6 cellular contexts compared by ENCODE assay signal in genomic region chr6:149751920-149752319, GRCh38. TPM values are rescaled to one million over a fixed set of nuclear protein-coding genes. Genes with fewer than 3 reads are reported as not detected.
DNase-seq lines count a peak whose midpoint lies in the region; ATAC-seq, FAIRE-seq and TF ChIP-seq lines count a peak whose summit lies in the region.
"Not testable (repeated sequence)": the region's sequence is repeated elsewhere in the genome, so short reads cannot be mapped to it uniquely, and the experiment has no call there.

No MANE protein-coding gene starts in this region.

- not testable (repeated sequence) for TF ChIP-seq CTCF in Loucy (conservative IDR thresholded peaks at IDR 0.05; ENCODE audit: low read length); HepG2 (CRISPR knock-in tag; IDR thresholded peaks at IDR 0.05)

- TF ChIP-seq RAD21 in HepG2 (CRISPR knock-in tag; IDR thresholded peaks at IDR 0.05) = not testable (repeated sequence)

- peaks cover 69% of the 10 kb centered on the region for H4K20me1 ChIP-seq in Loucy (ENCODE audit: insufficient read depth, low read length, poor library complexity, severe bottlenecking)
- H4K20me1 ChIP-seq in HepG2 (ENCODE audit: insufficient read depth, low read length) = peaks cover 33% of the 10 kb centered on the region

- not testable (repeated sequence) for BruUV-seq in HepG2 (replicated peaks; lab: Mats Ljungman, UMichigan)

- not testable (repeated sequence) for TF ChIP-seq POLR2A in HepG2 (IDR thresholded peaks at IDR 0.05; ENCODE audit: insufficient read depth in 1 of 2, low read depth in 2 of 2, low read length in 2 of 2)

- H3K9me3 ChIP-seq in CD8-positive, alpha-beta memory T cell (ENCODE audit: low read length); Loucy (ENCODE audit: insufficient read depth, low read depth, low read length); adipocyte (ENCODE audit: control insufficient read depth, low read length); HepG2 (ENCODE audit: low read length): not testable (repeated sequence)

- H3K27ac Mint-ChIP-seq in CD8-positive, alpha-beta memory T cell = peak overlapping the region in 3 of 8 donors; percentile 7 to 86 (median 57)
- H3K27ac Mint-ChIP-seq in activated CD4-positive, alpha-beta T cell treated with anti-CD3 and anti-CD28 coated beads, Interleukin-2, amount 10 ng/mL, durations not matched to agents 24 days and 14 days; stimulated activated naive CD8-positive, alpha-beta T cell treated with anti-CD3 and anti-CD28 coated beads, Interleukin-15, Interleukin-2, amounts not matched to agents 100 ng/mL and 50 ng/mL, for 24 hours: not testable (repeated sequence)

- H3K9me3 Mint-ChIP-seq in CD8-positive, alpha-beta memory T cell; activated CD4-positive, alpha-beta T cell treated with anti-CD3 and anti-CD28 coated beads, Interleukin-2, amount 10 ng/mL, durations not matched to agents 24 days and 14 days; stimulated activated naive CD8-positive, alpha-beta T cell treated with anti-CD3 and anti-CD28 coated beads, Interleukin-15, Interleukin-2, amounts not matched to agents 100 ng/mL and 50 ng/mL, for 24 hours: not testable (repeated sequence)

- H3K27ac ChIP-seq in CD8-positive, alpha-beta memory T cell (ENCODE audit: low read depth, low read length); HepG2 (ENCODE audit: extremely low read length, insufficient read depth, low read length): not testable (repeated sequence)

- ATAC-seq in HepG2 = not testable (repeated sequence)

- not testable (repeated sequence) for H3K36me3 ChIP-seq in CD8-positive, alpha-beta memory T cell (ENCODE audit: insufficient read depth, low read length); Loucy (ENCODE audit: insufficient read depth, low read length); adipocyte (ENCODE audit: control insufficient read depth, insufficient read depth, low read length, severe bottlenecking); HepG2 (replicated peaks in 1 of 2; ENCODE audit: control insufficient read depth in 1 of 2, insufficient read depth in 2 of 2, low read length in 2 of 2)

- FAIRE-seq in HepG2 (lab: Jason Lieb, UNC) = not testable (repeated sequence)

- peaks cover 20% of the 10 kb centered on the region for H3K4me1 ChIP-seq in CD8-positive, alpha-beta memory T cell (ENCODE audit: insufficient read depth, low read length)
- H3K4me1 ChIP-seq in Loucy (ENCODE audit: insufficient read depth, low read length, poor library complexity, severe bottlenecking) = peaks cover 28% of the 10 kb centered on the region
- H3K4me1 ChIP-seq in adipocyte (ENCODE audit: control insufficient read depth, insufficient read depth, low read length) = peaks cover 30% of the 10 kb centered on the region
- H3K4me1 ChIP-seq in HepG2 (ENCODE audit: insufficient read depth, low read length) = peaks cover 64% of the 10 kb centered on the region

- H3K36me3 Mint-ChIP-seq in CD8-positive, alpha-beta memory T cell = peaks cover 0 to 11% (median 4%) of the 10 kb centered on the region in 3 donors
- H3K36me3 Mint-ChIP-seq in activated CD4-positive, alpha-beta T cell treated with anti-CD3 and anti-CD28 coated beads, Interleukin-2, amount 10 ng/mL, durations not matched to agents 24 days and 14 days (ENCODE audit: low read depth) = peaks cover 12% of the 10 kb centered on the region
- not testable (repeated sequence) for H3K36me3 Mint-ChIP-seq in stimulated activated naive CD8-positive, alpha-beta T cell treated with anti-CD3 and anti-CD28 coated beads, Interleukin-15, Interleukin-2, amounts not matched to agents 100 ng/mL and 50 ng/mL, for 24 hours (ENCODE audit: low read depth)

- intact Hi-C loops in activated CD4-positive, alpha-beta T cell treated with anti-CD3 and anti-CD28 coated beads, Interleukin-2, amount 10 ng/mL, durations not matched to agents 24 days and 14 days (cut with micrococcal nuclease); HepG2 (cut with micrococcal nuclease; ENCODE audit: unreplicated experiment): not testable (repeated sequence)

- peak overlapping the region in 5 of 7 donors; percentile 15 to 70 (median 31) for H3K4me3 Mint-ChIP-seq in CD8-positive, alpha-beta memory T cell
- peak overlapping the region; percentile 35 for H3K4me3 Mint-ChIP-seq in activated CD4-positive, alpha-beta T cell treated with anti-CD3 and anti-CD28 coated beads, Interleukin-2, amount 10 ng/mL, durations not matched to agents 24 days and 14 days
- peak overlapping the region; percentile 48 for H3K4me3 Mint-ChIP-seq in stimulated activated naive CD8-positive, alpha-beta T cell treated with anti-CD3 and anti-CD28 coated beads, Interleukin-15, Interleukin-2, amounts not matched to agents 100 ng/mL and 50 ng/mL, for 24 hours

- H3K4me1 Mint-ChIP-seq in CD8-positive, alpha-beta memory T cell = peaks cover 34 to 60% (median 53%) of the 10 kb centered on the region in 3 donors
- H3K4me1 Mint-ChIP-seq in activated CD4-positive, alpha-beta T cell treated with anti-CD3 and anti-CD28 coated beads, Interleukin-2, amount 10 ng/mL, durations not matched to agents 24 days and 14 days = peaks cover 24% of the 10 kb centered on the region
- peaks cover 46% of the 10 kb centered on the region for H3K4me1 Mint-ChIP-seq in stimulated activated naive CD8-positive, alpha-beta T cell treated with anti-CD3 and anti-CD28 coated beads, Interleukin-15, Interleukin-2, amounts not matched to agents 100 ng/mL and 50 ng/mL, for 24 hours (ENCODE audit: low read depth)

- H3K27me3 Mint-ChIP-seq in CD8-positive, alpha-beta memory T cell; activated CD4-positive, alpha-beta T cell treated with anti-CD3 and anti-CD28 coated beads, Interleukin-2, amount 10 ng/mL, durations not matched to agents 24 days and 14 days; stimulated activated naive CD8-positive, alpha-beta T cell treated with anti-CD3 and anti-CD28 coated beads, Interleukin-15, Interleukin-2, amounts not matched to agents 100 ng/mL and 50 ng/mL, for 24 hours: not testable (repeated sequence)

- H3K9ac ChIP-seq in Loucy (ENCODE audit: low read depth, low read length, poor library complexity, severe bottlenecking) = peak overlapping the region; percentile 96
- H3K9ac ChIP-seq in adipocyte (ENCODE audit: low read length); HepG2 (ENCODE audit: insufficient read depth, low read depth, low read length): not testable (repeated sequence)

- not testable (repeated sequence) for H2AFZ ChIP-seq in Loucy (ENCODE audit: low read length); HepG2 (ENCODE audit: low read length)

- H3K79me2 ChIP-seq in Loucy (ENCODE audit: insufficient read depth, low read length) = peaks cover 72% of the 10 kb centered on the region
- peaks cover 73% of the 10 kb centered on the region for H3K79me2 ChIP-seq in HepG2 (ENCODE audit: insufficient read depth, low read length)

- POLR2A ChIA-PET in CD8-positive, alpha-beta memory T cell (lab: Charles Lee) = interaction anchor here (0.6 kb wide), 1 partner anchor 244 kb away, joined by 3 read pairs; no protein-coding TSS in a partner anchor
- POLR2A ChIA-PET in HepG2 (lab: Yijun Ruan, JAX) = interaction anchor here (1.9 to 7.6 kb wide), 2 partner anchors 34 to 35 kb away, joined by 8 to 77 read pairs; partner anchors contain the start of gene LATS1

- not testable (repeated sequence) for H3K9me2 ChIP-seq in Loucy (replicated peaks; ENCODE audit: low read depth, low read length)

- WGBS in HepG2 (ENCODE audit: low lambda C conversion rate) = 95% methylated on average over 5 of the region's 5 CpGs

- in situ Hi-C loops in HepG2 (cut with HindIII; ENCODE audit: extremely low pct_ligation_motif_present, low pct_unique_long_range_greater_than_20kb) = not testable (repeated sequence)

- H3K4me2 ChIP-seq in Loucy (ENCODE audit: low read depth, low read length, poor library complexity, severe bottlenecking) (peak overlapping the region; percentile 95), HepG2 (ENCODE audit: low read depth, low read length) (peak overlapping the region; percentile 96; the same call in 1 of the 2 replicates)

- not testable (repeated sequence) for H3K27me3 ChIP-seq in CD8-positive, alpha-beta memory T cell (ENCODE audit: insufficient read depth, low read length, poor library complexity, severe bottlenecking); Loucy (ENCODE audit: insufficient read depth, low read length, poor library complexity, severe bottlenecking); adipocyte (replicated peaks; ENCODE audit: control insufficient read depth, insufficient read depth, low read length); HepG2 (ENCODE audit: control insufficient read depth in 1 of 2, insufficient read depth in 2 of 2, low read length in 2 of 2)

- not testable (repeated sequence) for H3F3A ChIP-seq in Loucy (ENCODE audit: low read depth)

- not testable (repeated sequence) for TF ChIP-seq EP300 in HepG2 (IDR thresholded peaks at IDR 0.05; ENCODE audit: low read depth in 2 of 2, low read length in 2 of 2); HepG2 (CRISPR knock-in tag; IDR thresholded peaks at IDR 0.05; ENCODE audit: borderline replicate concordance)

- not testable (repeated sequence) for DNase-seq in CD8-positive, alpha-beta memory T cell; activated CD4-positive, alpha-beta T cell treated with anti-CD3 and anti-CD28 coated beads, Interleukin-2, amount 10 ng/mL, durations not matched to agents 24 days and 14 days; adipocyte (ENCODE audit: low read depth); HepG2 (ENCODE audit: low spot score)

- CTCF ChIA-PET in CD8-positive, alpha-beta memory T cell (lab: Charles Lee); HepG2 (lab: Yijun Ruan, JAX; ENCODE audit: low intra/inter-chr PET ratio, low total read pairs): not testable (repeated sequence)

- H3K4me3 ChIP-seq in CD8-positive, alpha-beta memory T cell (ENCODE audit: low read length) = not testable (repeated sequence)
- H3K4me3 ChIP-seq in Loucy (ENCODE audit: low read length, poor library complexity, severe bottlenecking) = peak overlapping the region; percentile 99
- peak overlapping the region; percentile 56 for H3K4me3 ChIP-seq in adipocyte (ENCODE audit: low read length)
- peak overlapping the region in 1 of 3 experiments; percentile 96; a peak in 2 of 6 replicates for H3K4me3 ChIP-seq in HepG2 (replicated peaks in 1 of 3; ENCODE audit: insufficient read depth in 1 of 3, low read depth in 2 of 3, low read length in 3 of 3)

RNA-seq across cellular contexts. Expression of gene PCMT1, which starts 2.4 kb away (rescaled TPM):
- 100 to 1,000 TPM; 107 to 108 TPM for total RNA-seq in CD8-positive, alpha-beta memory T cell
- 148 TPM for polyA plus RNA-seq in CD8-positive, alpha-beta memory T cell
- 98.0 and 101 TPM in 2 replicates for total RNA-seq in activated CD4-positive, alpha-beta T cell treated with anti-CD3 and anti-CD28 coated beads, Interleukin-2, amount 10 ng/mL, durations not matched to agents 24 days and 14 days
- 134 and 169 TPM in 2 replicates for total RNA-seq in HepG2 (2016; rRNA removed; fragmentation: Illumina TruSeq; extraction: Trizol)
- total RNA-seq in HepG2 (2016; cell fraction: cytosol; rRNA removed; fragmentation: Illumina TruSeq; extraction: Trizol; ENCODE audit: low read depth) = 60.5 and 63.6 TPM in 2 replicates
- 127 and 165 TPM in 2 replicates for total RNA-seq in HepG2 (2016; cell fraction: insoluble cytoplasmic fraction; rRNA removed; fragmentation: Illumina TruSeq; extraction: Trizol)
- total RNA-seq in HepG2 (2016; cell fraction: membrane; rRNA removed; fragmentation: Illumina TruSeq; extraction: Trizol) = 55.2 and 56.6 TPM in 2 replicates
- total RNA-seq in HepG2 (2016; cell fraction: nucleus; rRNA removed; fragmentation: Illumina TruSeq; extraction: Trizol) = 108 and 132 TPM in 2 replicates
- 95.6 and 112 TPM in 2 replicates for polyA plus RNA-seq in HepG2 (2011; rRNA removed)
- 126 and 132 TPM in 2 replicates for polyA plus RNA-seq in HepG2 (2011; cell fraction: cytosol; rRNA removed)
- 35.3 and 41.3 TPM in 2 replicates for polyA plus RNA-seq in HepG2 (2011; cell fraction: nucleus; rRNA removed)
- 79.1 and 111 TPM in 2 replicates for polyA plus RNA-seq in HepG2 (2012)
- 32.9 and 34.1 TPM in 2 replicates for polyA plus RNA-seq in HepG2 (2016; cell fraction: cytosol; fragmentation: Illumina TruSeq; extraction: Trizol; ENCODE audit: low read depth)
- polyA plus RNA-seq in HepG2 (2016; cell fraction: insoluble cytoplasmic fraction; fragmentation: Illumina TruSeq; extraction: Trizol; ENCODE audit: low read depth) = 127 and 131 TPM in 2 replicates
- 34.7 and 37.2 TPM in 2 replicates for polyA plus RNA-seq in HepG2 (2016; cell fraction: membrane; fragmentation: Illumina TruSeq; extraction: Trizol; ENCODE audit: low read depth)
- polyA plus RNA-seq in HepG2 (2016; cell fraction: nucleus; fragmentation: Illumina TruSeq; extraction: Trizol; ENCODE audit: insufficient read depth, low read depth) = 205 and 218 TPM in 2 replicates
- polyA minus RNA-seq in HepG2 (2011; rRNA and poly(A)+ RNA removed; ENCODE audit: low replicate concordance) = 35.2 and 45.1 TPM in 2 replicates
- 59.3 and 61.4 TPM in 2 replicates for polyA minus RNA-seq in HepG2 (2011; cell fraction: cytosol; rRNA and poly(A)+ RNA removed)
- polyA minus RNA-seq in HepG2 (2011; cell fraction: nucleus; rRNA and poly(A)+ RNA removed) = 36.8 and 40.4 TPM in 2 replicates

RNA-seq across cellular contexts. Expression of gene NUP43, which starts 5.6 kb away (rescaled TPM):
- total RNA-seq in CD8-positive, alpha-beta memory T cell = 10 to 100 TPM; 82.3 to 86.2 TPM
- polyA plus RNA-seq in CD8-positive, alpha-beta memory T cell = 6.2 TPM
- total RNA-seq in activated CD4-positive, alpha-beta T cell treated with anti-CD3 and anti-CD28 coated beads, Interleukin-2, amount 10 ng/mL, durations not matched to agents 24 days and 14 days = 78.9 and 93.7 TPM in 2 replicates
- total RNA-seq in HepG2 (2016; rRNA removed; fragmentation: Illumina TruSeq; extraction: Trizol) = 85.1 and 148 TPM in 2 replicates
- 12.9 and 14.6 TPM in 2 replicates for total RNA-seq in HepG2 (2016; cell fraction: cytosol; rRNA removed; fragmentation: Illumina TruSeq; extraction: Trizol; ENCODE audit: low read depth)
- 88.2 and 150 TPM in 2 replicates for total RNA-seq in HepG2 (2016; cell fraction: insoluble cytoplasmic fraction; rRNA removed; fragmentation: Illumina TruSeq; extraction: Trizol)
- 37.4 and 44.8 TPM in 2 replicates for total RNA-seq in HepG2 (2016; cell fraction: membrane; rRNA removed; fragmentation: Illumina TruSeq; extraction: Trizol)
- total RNA-seq in HepG2 (2016; cell fraction: nucleus; rRNA removed; fragmentation: Illumina TruSeq; extraction: Trizol) = 50.3 and 56.3 TPM in 2 replicates
- 33.0 and 38.9 TPM in 2 replicates for polyA plus RNA-seq in HepG2 (2011; rRNA removed)
- 16.9 and 17.1 TPM in 2 replicates for polyA plus RNA-seq in HepG2 (2011; cell fraction: cytosol; rRNA removed)
- 20.9 and 25.1 TPM in 2 replicates for polyA plus RNA-seq in HepG2 (2011; cell fraction: nucleus; rRNA removed)
- 20.9 and 26.3 TPM in 2 replicates for polyA plus RNA-seq in HepG2 (2012)
- polyA plus RNA-seq in HepG2 (2016; cell fraction: cytosol; fragmentation: Illumina TruSeq; extraction: Trizol; ENCODE audit: low read depth) = 4.1 and 4.3 TPM in 2 replicates
- 65.8 and 72.7 TPM in 2 replicates for polyA plus RNA-seq in HepG2 (2016; cell fraction: insoluble cytoplasmic fraction; fragmentation: Illumina TruSeq; extraction: Trizol; ENCODE audit: low read depth)
- polyA plus RNA-seq in HepG2 (2016; cell fraction: membrane; fragmentation: Illumina TruSeq; extraction: Trizol; ENCODE audit: low read depth) = 14.1 and 16.4 TPM in 2 replicates
- 49.9 and 50.1 TPM in 2 replicates for polyA plus RNA-seq in HepG2 (2016; cell fraction: nucleus; fragmentation: Illumina TruSeq; extraction: Trizol; ENCODE audit: insufficient read depth, low read depth)
- 92.6 and 112 TPM in 2 replicates for polyA minus RNA-seq in HepG2 (2011; rRNA and poly(A)+ RNA removed; ENCODE audit: low replicate concordance)
- 55.7 and 62.7 TPM in 2 replicates for polyA minus RNA-seq in HepG2 (2011; cell fraction: cytosol; rRNA and poly(A)+ RNA removed)
- polyA minus RNA-seq in HepG2 (2011; cell fraction: nucleus; rRNA and poly(A)+ RNA removed) = 44.9 and 55.3 TPM in 2 replicates

RNA-seq across cellular contexts. Expression of gene LATS1, which starts 34.0 kb away (rescaled TPM):
- 10 to 100 TPM; 29.7 to 33.8 TPM for total RNA-seq in CD8-positive, alpha-beta memory T cell
- 12.7 TPM for polyA plus RNA-seq in CD8-positive, alpha-beta memory T cell
- 31.8 and 33.7 TPM in 2 replicates for total RNA-seq in activated CD4-positive, alpha-beta T cell treated with anti-CD3 and anti-CD28 coated beads, Interleukin-2, amount 10 ng/mL, durations not matched to agents 24 days and 14 days
- total RNA-seq in HepG2 (2016; rRNA removed; fragmentation: Illumina TruSeq; extraction: Trizol) = 12.6 and 16.4 TPM in 2 replicates
- 8.1 and 10.9 TPM in 2 replicates for total RNA-seq in HepG2 (2016; cell fraction: cytosol; rRNA removed; fragmentation: Illumina TruSeq; extraction: Trizol; ENCODE audit: low read depth)
- total RNA-seq in HepG2 (2016; cell fraction: insoluble cytoplasmic fraction; rRNA removed; fragmentation: Illumina TruSeq; extraction: Trizol) = 12.6 and 15.5 TPM in 2 replicates
- total RNA-seq in HepG2 (2016; cell fraction: membrane; rRNA removed; fragmentation: Illumina TruSeq; extraction: Trizol) = 11.0 and 12.1 TPM in 2 replicates
- total RNA-seq in HepG2 (2016; cell fraction: nucleus; rRNA removed; fragmentation: Illumina TruSeq; extraction: Trizol) = 16.5 and 18.6 TPM in 2 replicates
- polyA plus RNA-seq in HepG2 (2011; rRNA removed) = 9.9 TPM in 2 replicates
- 6.1 and 8.1 TPM in 2 replicates for polyA plus RNA-seq in HepG2 (2011; cell fraction: cytosol; rRNA removed)
- polyA plus RNA-seq in HepG2 (2011; cell fraction: nucleus; rRNA removed) = 11.4 and 11.9 TPM in 2 replicates
- polyA plus RNA-seq in HepG2 (2012) = 11.4 and 11.7 TPM in 2 replicates
- polyA plus RNA-seq in HepG2 (2016; cell fraction: cytosol; fragmentation: Illumina TruSeq; extraction: Trizol; ENCODE audit: low read depth) = 0.65 and 0.83 TPM in 2 replicates
- 11.7 and 12.4 TPM in 2 replicates for polyA plus RNA-seq in HepG2 (2016; cell fraction: insoluble cytoplasmic fraction; fragmentation: Illumina TruSeq; extraction: Trizol; ENCODE audit: low read depth)
- 2.1 and 2.4 TPM in 2 replicates for polyA plus RNA-seq in HepG2 (2016; cell fraction: membrane; fragmentation: Illumina TruSeq; extraction: Trizol; ENCODE audit: low read depth)
- polyA plus RNA-seq in HepG2 (2016; cell fraction: nucleus; fragmentation: Illumina TruSeq; extraction: Trizol; ENCODE audit: insufficient read depth, low read depth) = 19.1 and 22.3 TPM in 2 replicates
- polyA minus RNA-seq in HepG2 (2011; rRNA and poly(A)+ RNA removed; ENCODE audit: low replicate concordance) = 15.2 and 18.5 TPM in 2 replicates
- 17.5 and 19.1 TPM in 2 replicates for polyA minus RNA-seq in HepG2 (2011; cell fraction: cytosol; rRNA and poly(A)+ RNA removed)
- 46.6 and 53.5 TPM in 2 replicates for polyA minus RNA-seq in HepG2 (2011; cell fraction: nucleus; rRNA and poly(A)+ RNA removed)
